ENCODE assay signal across 10 cellular contexts in genomic region chr1:31761883-31762282, GRCh38. TPM values are rescaled to one million over a fixed set of nuclear protein-coding genes. Genes with fewer than 3 reads are reported as not detected.
DNase-seq lines count a peak whose midpoint lies in the region; ATAC-seq, FAIRE-seq and TF ChIP-seq lines count a peak whose summit lies in the region.
"Had no signal": no experiment of that assay in that cellular context is flagged by ENCODE, and none has a peak within 500 bp of the region (broad histone marks: within the 10 kb centered on the region; RNA-seq: fewer than 3 reads in every experiment).

No MANE protein-coding gene starts in this region.

- no peak overlapping the region for H3K4me3 ChIP-seq in cardiac muscle cell
- H3K4me3 ChIP-seq in hepatocyte: no peak overlapping the region

- peak overlapping the region; percentile 99 for H3K4me2 ChIP-seq in hepatocyte

- no peak overlapping the region for H2AFZ ChIP-seq in hepatocyte

- DNase-seq in cardiac muscle cell (ENCODE audit: low read depth in 1 of 2, low spot score in 1 of 2) (peak in 1 of 2 donors; percentile 47), left ventricle myocardium superior (no peak), T-helper 17 cell (no peak), hepatocyte (ENCODE audit: low spot score) (no peak), urothelium cell line (ENCODE audit: low spot score) (peak; percentile 24), dedifferentiated amniotic fluid mesenchymal stem cell (ENCODE audit: extremely low spot score) (no peak), NOMO-1 treated with dmso at 0.1 percent for 144 hours (lab: John Stamatoyannopoulos, UW; ENCODE audit: unreplicated experiment) (no peak)
- DNase-seq: NCI-H187 treated with DMSO at 0.1 percent for 48 hours had no signal

- intact Hi-C loops in left ventricle myocardium superior (cut with micrococcal nuclease): no loop called here

- H3K27me3 Mint-ChIP-seq in T-helper 17 cell: no peaks in the 10 kb centered on the region

- WGBS in hepatocyte (ENCODE audit: low lambda C conversion rate, missing lambda C conversion rate): 74% methylated on average over 6 of the region's 6 CpGs

- H3K79me2 ChIP-seq in hepatocyte: peaks cover 12% of the 10 kb centered on the region

- peaks cover 32% of the 10 kb centered on the region for H3K4me1 ChIP-seq in cardiac muscle cell (ENCODE audit: low read depth)
- peaks cover 34% of the 10 kb centered on the region for H3K4me1 ChIP-seq in hepatocyte (ENCODE audit: insufficient read depth)

- no peaks in the 10 kb centered on the region for H3K9me2 ChIP-seq in hepatocyte (replicated peaks; ENCODE audit: insufficient read depth)

- no peaks in the 10 kb centered on the region for H3K36me3 Mint-ChIP-seq in T-helper 17 cell (ENCODE audit: low read depth)

- H3K36me3 ChIP-seq in cardiac muscle cell: no peaks in the 10 kb centered on the region
- H3K36me3 ChIP-seq in hepatocyte (replicated peaks; ENCODE audit: insufficient read depth, low read depth): no peaks in the 10 kb centered on the region

- ATAC-seq in left ventricle myocardium superior (no peak), T-helper 17 cell (no peak), HG02973 (IDR thresholded peaks at IDR 0.05; ENCODE audit: unreplicated experiment) (no peak)

- H3K9me3 ChIP-seq in cardiac muscle cell (ENCODE audit: low read depth) (no peaks in the 10 kb centered on the region), T-helper 17 cell (ENCODE audit: control insufficient read depth, low read length, poor library complexity, severe bottlenecking) (no peaks in the 10 kb centered on the region), hepatocyte (ENCODE audit: low read depth) (no peaks in the 10 kb centered on the region)

- H3K27ac ChIP-seq in cardiac muscle cell: peak overlapping the region; percentile 48
- H3K27ac ChIP-seq in hepatocyte: no peak overlapping the region

- peak overlapping the region; percentile 31 for H3K4me3 Mint-ChIP-seq in T-helper 17 cell

- peaks cover 18% of the 10 kb centered on the region for H3K4me1 Mint-ChIP-seq in T-helper 17 cell

- H3K27me3 ChIP-seq in cardiac muscle cell (no peaks in the 10 kb centered on the region), hepatocyte (peaks cover 19% of the 10 kb centered on the region)

- TF ChIP-seq CTCF in cardiac muscle cell (IDR thresholded peaks at IDR 0.05; ENCODE audit: low read depth, low read length): no peak
- no peak for TF ChIP-seq CTCF in hepatocyte (IDR thresholded peaks at IDR 0.05; ENCODE audit: poor library complexity)

- H3K27ac Mint-ChIP-seq in T-helper 17 cell: no peak overlapping the region

- FAIRE-seq in urothelium cell line (lab: Jason Lieb, UNC): no peak
- FAIRE-seq: GM18507 had no signal

- no peaks in the 10 kb centered on the region for H4K20me1 ChIP-seq in hepatocyte (ENCODE audit: insufficient read depth, poor library complexity, severe bottlenecking)

RNA-seq across cellular contexts. Expression of gene ADGRB2, which starts 2.3 kb away (rescaled TPM):
- total RNA-seq in cardiac muscle cell (203 and 309 TPM in 2 replicates), left ventricle myocardium superior (10.0 TPM), T-helper 17 cell (1 to 10 TPM; 1.0 to 1.4 TPM), hepatocyte (6.0 and 10.5 TPM in 2 replicates)
- polyA plus RNA-seq in cardiac muscle cell (95.0 and 109 TPM in 2 replicates), hepatocyte (7.7 and 7.8 TPM in 2 replicates)

RNA-seq across cellular contexts. Expression of gene SPOCD1, which starts 53.9 kb away (rescaled TPM):
- total RNA-seq in cardiac muscle cell (1.4 and 7.3 TPM in 2 replicates), left ventricle myocardium superior (not detected), T-helper 17 cell (1 to 10 TPM in 1 of 2 donors, under 1 TPM in 1; 0.30 to 7.5 TPM), hepatocyte (1.4 and 2.3 TPM in 2 replicates)
- polyA plus RNA-seq in cardiac muscle cell (1.4 and 2.1 TPM in 2 replicates), hepatocyte (2.8 and 2.9 TPM in 2 replicates)

RNA-seq across cellular contexts. Expression of gene COL16A1, which starts 58.1 kb away (rescaled TPM):
- 75.8 and 120 TPM in 2 replicates for total RNA-seq in cardiac muscle cell
- polyA plus RNA-seq in cardiac muscle cell: 67.7 and 119 TPM in 2 replicates
- total RNA-seq in left ventricle myocardium superior: 16.1 TPM
- not detected for total RNA-seq in T-helper 17 cell
- total RNA-seq in hepatocyte: 95.1 and 127 TPM in 2 replicates
- 90.2 and 116 TPM in 2 replicates for polyA plus RNA-seq in hepatocyte

Comparison
In these comparisons a context has a peak if more than half of its experiments do, and no peak if none do; other contexts are left out.
1. RNA of gene ADGRB2, which starts 2.3 kb away (total RNA-seq): 203 to 309 TPM in cardiac muscle cell; 6.0 to 10.5 TPM in hepatocyte, 10.0 TPM in left ventricle myocardium superior (single experiment) and 1.0 to 1.4 TPM in T-helper 17 cell; every median in the first group is over 10 times any median in the second.
2. RNA of gene COL16A1, which starts 58.1 kb away (total RNA-seq): 95.1 to 127 TPM in hepatocyte, 75.8 to 120 TPM in cardiac muscle cell and 16.1 TPM in left ventricle myocardium superior (single experiment); not detected in T-helper 17 cell; every median in the first group is over 10 times any median in the second.